ENCODE assay signal across 17 cellular contexts in genomic region chr20:62455929-62456328, GRCh38. TPM values are rescaled to one million over a fixed set of nuclear protein-coding genes. Genes with fewer than 3 reads are reported as not detected.
A peak's percentile ranks its signal among the peaks of the same experiment; 100 is the strongest.
DNase-seq lines count a peak whose midpoint lies in the region; ATAC-seq and TF ChIP-seq lines count a peak whose summit lies in the region.
"Had no signal": no experiment of that assay in that cellular context is flagged by ENCODE, and none has a peak within 500 bp of the region (broad histone marks: within the 10 kb centered on the region; RNA-seq: fewer than 3 reads in every experiment).

No MANE protein-coding gene starts in this region.

- CTCF ChIA-PET in WTC11 (lab: Charles Lee), result interaction anchor here (1.5 kb wide), 1 partner anchor 26 kb away, joined by 4 read pairs; no protein-coding TSS in a partner anchor

- H3K27me3 Mint-ChIP-seq in WTC11 (ENCODE audit: low read depth), result no peaks in the 10 kb centered on the region
- no peaks in the 10 kb centered on the region for H3K27me3 Mint-ChIP-seq in mesothelial cell of epicardium (ENCODE audit: low read depth)

- H3K4me1 ChIP-seq in BLaER1 treated with 17β-estradiol and CSF1 and Interleukin-3, amounts not matched to agents 10 nM and 100 nM, result peaks cover 0 to 43% (median 30%) of the 10 kb centered on the region in 10 experiments; a peak in 16 of 20 replicates
- peaks cover 0 to 6% of the 10 kb centered on the region in 2 donors for H3K4me1 ChIP-seq in neuronal stem cell (ENCODE audit: control insufficient read depth in 2 of 2, insufficient read depth in 1 of 2, low read depth in 1 of 2, low read length in 2 of 2)

- no peak overlapping the region for H2BK120ac ChIP-seq in neuronal stem cell (ENCODE audit: low read depth, low read length)

- WGBS in neuronal stem cell (ENCODE audit: extremely low coverage in 2 of 2, insufficient read length in 2 of 2, insufficient replicate concordance in 1 of 2), 2 donors, result no CpG with 5 or more reads among the region's 15 CpGs

- ATAC-seq in WTC11, result no peak
- no peak for ATAC-seq in HG02798 (IDR thresholded peaks at IDR 0.05; ENCODE audit: poor library complexity, unreplicated experiment)
- ATAC-seq in left cardiac atrium, result no peak
- ATAC-seq: CD8-positive, alpha-beta T cell had no signal

- no peak overlapping the region for H2AFZ ChIP-seq in neuronal stem cell (ENCODE audit: low read length)

- H4K8ac ChIP-seq in neuronal stem cell (ENCODE audit: low read depth, low read length), result no peak overlapping the region

- H3K9ac ChIP-seq in BLaER1 treated with 17β-estradiol and CSF1 and Interleukin-3, amounts not matched to agents 10 nM and 100 nM, result peak overlapping the region in 5 of 11 experiments; percentile 13 to 45 (median 19); a peak in 5 of 22 replicates
- no peak overlapping the region for H3K9ac ChIP-seq in neuronal stem cell (ENCODE audit: low read depth, low read length, poor library complexity)

- H3K36me3 Mint-ChIP-seq in WTC11, result no peaks in the 10 kb centered on the region
- no peaks in the 10 kb centered on the region for H3K36me3 Mint-ChIP-seq in mesothelial cell of epicardium
- H3K36me3 Mint-ChIP-seq: CD14-positive monocyte; CD8-positive, alpha-beta T cell had no signal

- peaks cover 11 to 56% (median 39%) of the 10 kb centered on the region in 11 experiments; a peak in 19 of 22 replicates for H3K27me3 ChIP-seq in BLaER1 treated with 17β-estradiol and CSF1 and Interleukin-3, amounts not matched to agents 10 nM and 100 nM
- H3K27me3 ChIP-seq in neuronal stem cell (ENCODE audit: control insufficient read depth in 3 of 3, insufficient read depth in 3 of 3, low read depth in 1 of 3, low read length in 3 of 3), result peaks cover 0 to 71% (median 0%) of the 10 kb centered on the region in 3 experiments

- no peak overlapping the region for H3K4me3 Mint-ChIP-seq in WTC11
- no peak overlapping the region for H3K4me3 Mint-ChIP-seq in mesothelial cell of epicardium
- H3K4me3 Mint-ChIP-seq: CD8-positive, alpha-beta T cell; H9 had no signal

- no peak overlapping the region for H2BK5ac ChIP-seq in neuronal stem cell (ENCODE audit: low read length)

- no peak overlapping the region for H2BK12ac ChIP-seq in neuronal stem cell (ENCODE audit: low read length)

- no peak overlapping the region for H4K91ac ChIP-seq in neuronal stem cell (ENCODE audit: low read depth, low read length, poor library complexity)

- peak overlapping the region; percentile 67 for H3K18ac ChIP-seq in neuronal stem cell (ENCODE audit: low read length)

- intact Hi-C loops in left cardiac atrium (cut with DNase I), result no loop called here

- H3K4me2 ChIP-seq in BLaER1 treated with 17β-estradiol and CSF1 and Interleukin-3, amounts not matched to agents 10 nM and 100 nM, result peak overlapping the region in 10 of 11 experiments; percentile 3 to 83 (median 74); a peak in 19 of 22 replicates
- H3K4me2 ChIP-seq in neuronal stem cell (ENCODE audit: insufficient read depth, low read length, poor library complexity, severe bottlenecking), result no peak overlapping the region

- H3K9me3 Mint-ChIP-seq in WTC11, result no peaks in the 10 kb centered on the region
- no peaks in the 10 kb centered on the region for H3K9me3 Mint-ChIP-seq in mesothelial cell of epicardium
- H3K9me3 Mint-ChIP-seq: CD8-positive, alpha-beta T cell; H9 had no signal

- no peaks in the 10 kb centered on the region for H3K36me3 ChIP-seq in BLaER1 treated with 17β-estradiol and CSF1 and Interleukin-3, amounts not matched to agents 10 nM and 100 nM
- no peaks in the 10 kb centered on the region for H3K36me3 ChIP-seq in neuronal stem cell (replicated peaks in 1 of 2; ENCODE audit: control insufficient read depth in 2 of 2, insufficient read depth in 2 of 2, low read length in 2 of 2)

- H2BK15ac ChIP-seq in neuronal stem cell (ENCODE audit: low read length), result peak overlapping the region; percentile 3

- no peak overlapping the region for H3K4me3 ChIP-seq in BLaER1 treated with 17β-estradiol and CSF1 and Interleukin-3, amounts not matched to agents 10 nM and 100 nM
- no peak overlapping the region for H3K4me3 ChIP-seq in neuronal stem cell (ENCODE audit: low read length in 2 of 2)

- H3K23ac ChIP-seq in neuronal stem cell (ENCODE audit: low read depth, low read length, poor library complexity), result no peak overlapping the region

- H4K20me1 ChIP-seq in BLaER1 treated with 17β-estradiol and CSF1 and Interleukin-3, amounts not matched to agents 10 nM and 100 nM, result peaks cover 0 to 46% (median 21%) of the 10 kb centered on the region in 11 experiments; a peak in 9 of 22 replicates

- peak overlapping the region; percentile 47 for H2AK5ac ChIP-seq in neuronal stem cell (ENCODE audit: low read depth, low read length)

- H3K27ac ChIP-seq in BLaER1 treated with 17β-estradiol and CSF1 and Interleukin-3, amounts not matched to agents 10 nM and 100 nM, result no peak overlapping the region
- H3K27ac ChIP-seq in neuronal stem cell (replicated peaks; ENCODE audit: low read length), result no peak overlapping the region

- POLR2A ChIA-PET in WTC11 (lab: Charles Lee), result no interaction called here

- no peaks in the 10 kb centered on the region for H3K9me3 ChIP-seq in BLaER1 treated with 17β-estradiol and CSF1 and Interleukin-3, amounts not matched to agents 10 nM and 100 nM (replicated peaks in 1 of 11)
- no peaks in the 10 kb centered on the region for H3K9me3 ChIP-seq in neuronal stem cell (replicated peaks in 1 of 2; ENCODE audit: control insufficient read depth in 2 of 2, insufficient read depth in 1 of 2, low read depth in 1 of 2, low read length in 2 of 2)

- TF ChIP-seq CTCF in WTC11 (IDR thresholded peaks at IDR 0.05) (no peak), mesothelial cell of epicardium (IDR thresholded peaks at IDR 0.05; ENCODE audit: unreplicated experiment) (no peak)

- H3K27ac Mint-ChIP-seq in WTC11 (peak overlapping the region; percentile 94), mesothelial cell of epicardium (peak overlapping the region; percentile 93)
- H3K27ac Mint-ChIP-seq: CD14-positive monocyte; CD8-positive, alpha-beta T cell had no signal

- H3K4ac ChIP-seq in neuronal stem cell (ENCODE audit: low read length), result no peak overlapping the region

- H3K14ac ChIP-seq in neuronal stem cell (ENCODE audit: low read length), result no peak overlapping the region

- no peaks in the 10 kb centered on the region for H3K79me1 ChIP-seq in neuronal stem cell (ENCODE audit: low read depth, low read length)

- no peak for DNase-seq in WTC11 (ENCODE audit: low spot score)
- DNase-seq in mesothelial cell of epicardium (ENCODE audit: low spot score in 2 of 2, unreplicated experiment in 2 of 2), result no peak
- no peak for DNase-seq in neuronal stem cell (ENCODE audit: low spot score)
- no peak for DNase-seq in UCSD-AML1 (lab: John Stamatoyannopoulos, UW; ENCODE audit: unreplicated experiment)
- DNase-seq in NCI-H2171 (lab: John Stamatoyannopoulos, UW), result no peak
- DNase-seq in left cardiac atrium, result no peak
- DNase-seq: ACHN, COR-L47, DND-41, GDM1, GOT3, H9 had no signal

- H3K4me1 Mint-ChIP-seq in WTC11, result peaks cover 5% of the 10 kb centered on the region; the same call in 1 of the 2 replicates
- peaks cover 55% of the 10 kb centered on the region for H3K4me1 Mint-ChIP-seq in mesothelial cell of epicardium
- H3K4me1 Mint-ChIP-seq: CD14-positive monocyte had no signal

TF ChIP-seq in WTC11, 78 proteins besides CTCF, POLR2A, EP300 and RAD21:
- no peak for TF ChIP-seq MAX (CRISPR knock-in tag; IDR thresholded peaks at IDR 0.05)
- no peak for TF ChIP-seq NR1H2 (CRISPR knock-in tag; IDR thresholded peaks at IDR 0.05)
- TF ChIP-seq ELF4 (CRISPR knock-in tag; IDR thresholded peaks at IDR 0.05; ENCODE audit: low read depth), result no peak

RNA-seq across cellular contexts. Expression of gene GATA5, which starts 19.9 kb away (rescaled TPM):
- 1.4 to 2.3 TPM (median 1.6 TPM) in 3 replicates for total RNA-seq in WTC11 (2021)
- 26.0 to 30.0 TPM (median 27.5 TPM) in 3 replicates for total RNA-seq in mesothelial cell of epicardium
- polyA plus RNA-seq in neuronal stem cell (2013, experiment 1 of 2), result 0.08 TPM
- polyA plus RNA-seq in neuronal stem cell (2013, experiment 2 of 2), result 0.11 TPM
- total RNA-seq in left cardiac atrium, result 1 to 10 TPM; 4.3 to 9.3 TPM
- total RNA-seq: CD8-positive, alpha-beta T cell had no signal
- polyA plus RNA-seq: CD14-positive monocyte had no signal

RNA-seq across cellular contexts. Expression of gene RBBP8NL, which starts 28.6 kb away (rescaled TPM):
- total RNA-seq in WTC11 (2021) (0.99 to 1.5 TPM (median 1.4 TPM) in 3 replicates), mesothelial cell of epicardium (12.3 to 13.5 TPM (median 12.6 TPM) in 3 replicates), left cardiac atrium (not detected)
- not detected for polyA plus RNA-seq in neuronal stem cell (2013, experiment 1 of 2)
- polyA plus RNA-seq in neuronal stem cell (2013, experiment 2 of 2), result not detected
- total RNA-seq: A172; CD8-positive, alpha-beta T cell had no signal
- polyA plus RNA-seq: CD14-positive monocyte had no signal

RNA-seq across cellular contexts. Expression of gene CABLES2, which starts 48.8 kb away (rescaled TPM):
- total RNA-seq in WTC11 (2021), result 7.5 to 10.6 TPM (median 9.2 TPM) in 3 replicates
- 22.8 to 23.7 TPM (median 23.6 TPM) in 3 replicates for total RNA-seq in mesothelial cell of epicardium
- 15.0 TPM for polyA plus RNA-seq in neuronal stem cell (2013, experiment 1 of 2)
- 14.9 TPM for polyA plus RNA-seq in neuronal stem cell (2013, experiment 2 of 2)
- 10 to 100 TPM; 20.6 to 25.3 TPM for total RNA-seq in left cardiac atrium
